ENCODE assay signal across 26 cellular contexts in the genomic region with DNA sequence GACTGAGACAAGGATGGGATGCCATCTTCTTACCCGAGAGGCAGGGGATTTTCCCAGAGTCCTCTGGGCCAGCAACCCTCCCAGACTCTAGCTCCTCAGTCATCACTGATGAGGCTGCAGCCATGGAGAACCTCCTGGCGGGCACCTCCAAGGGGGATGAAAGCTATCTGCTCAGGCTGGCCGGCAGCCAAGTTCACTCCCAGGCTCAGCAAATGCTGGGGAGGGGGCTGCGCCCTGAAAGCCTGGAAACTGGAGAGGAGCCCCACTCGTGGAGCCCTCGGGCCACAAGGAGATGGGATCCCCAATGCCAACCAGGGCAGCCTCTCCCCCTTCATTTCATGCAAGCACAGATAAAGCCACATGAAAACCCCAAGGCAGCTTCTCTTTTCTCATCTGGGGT.
"Had no signal": no experiment of that assay in that cellular context is flagged by ENCODE, and none has a peak within 500 bp of the region (broad histone marks: within the 10 kb centered on the region; RNA-seq: fewer than 3 reads in every experiment).

No MANE protein-coding gene starts in this region.

- H3K9me3 ChIP-seq: colonic mucosa, esophagus muscularis mucosa, gastroesophageal sphincter, heart right ventricle, lower lobe of right lung, suprapubic skin, transverse colon, upper lobe of right lung, uterus had no signal

- DNase-seq: colonic mucosa; effector memory CD4-positive, alpha-beta T cell; foreskin keratinocyte; heart right ventricle; hippocampal formation; left cardiac atrium; left ventricle myocardium superior; lower lobe of right lung; natural killer cell; stimulated activated CD4-positive, alpha-beta T cell treated with anti-CD3 and anti-CD28 coated beads, Interleukin-12 subunit alpha, Interleukin-12 subunit beta, amount 100 ng/mL, for 4 hours; stimulated activated CD4-positive, alpha-beta T cell treated with anti-CD3 and anti-CD28 coated beads, Interleukin-1b, Interleukin-23, amount 100 ng/mL, for 48 hours; stimulated activated CD4-positive, alpha-beta T cell treated with anti-CD3 and anti-CD28 coated beads, Interleukin-4, amount 100 ng/mL, for 1 hour; stimulated activated CD8-positive, alpha-beta memory T cell treated with anti-CD3 and anti-CD28 coated beads, Interleukin-4, amount 100 ng/mL, for 48 hours; stimulated activated naive CD4-positive, alpha-beta T cell; stimulated activated naive CD8-positive, alpha-beta T cell treated with anti-CD3 and anti-CD28 coated beads, Interleukin-15, amount 100 ng/mL, for 72 hours; transverse colon; upper lobe of right lung; uterus had no signal

- ATAC-seq: foreskin keratinocyte; gastroesophageal sphincter; heart right ventricle; left cardiac atrium; left ventricle myocardium superior; lower lobe of right lung; natural killer cell; sciatic nerve; stimulated activated naive CD8-positive, alpha-beta T cell treated with anti-CD3 and anti-CD28 coated beads, Interleukin-15, amount 100 ng/mL, for 72 hours; upper lobe of right lung had no signal

- H3K27me3 ChIP-seq: colonic mucosa, uterus had no signal

- H3K27ac ChIP-seq: colonic mucosa, esophagus muscularis mucosa, foreskin keratinocyte, gastroesophageal sphincter, heart right ventricle, lower lobe of right lung, parathyroid adenoma, suprapubic skin, transverse colon, upper lobe of right lung, uterus had no signal

- FAIRE-seq: endothelial cell of umbilical vein, islet of Langerhans had no signal

- H3K36me3 ChIP-seq: colonic mucosa, esophagus muscularis mucosa, gastroesophageal sphincter, heart right ventricle, lower lobe of right lung, suprapubic skin, transverse colon, upper lobe of right lung, uterus had no signal

- H3K4me3 ChIP-seq: colonic mucosa, esophagus muscularis mucosa, gastroesophageal sphincter, heart right ventricle, lower lobe of right lung, smooth muscle cell, suprapubic skin, transverse colon, upper lobe of right lung, uterus had no signal

- H3K4me1 ChIP-seq: colonic mucosa, esophagus muscularis mucosa, foreskin keratinocyte, gastroesophageal sphincter, heart right ventricle, lower lobe of right lung, parathyroid adenoma, suprapubic skin, transverse colon, upper lobe of right lung, uterus had no signal
